In the genomic region with DNA sequence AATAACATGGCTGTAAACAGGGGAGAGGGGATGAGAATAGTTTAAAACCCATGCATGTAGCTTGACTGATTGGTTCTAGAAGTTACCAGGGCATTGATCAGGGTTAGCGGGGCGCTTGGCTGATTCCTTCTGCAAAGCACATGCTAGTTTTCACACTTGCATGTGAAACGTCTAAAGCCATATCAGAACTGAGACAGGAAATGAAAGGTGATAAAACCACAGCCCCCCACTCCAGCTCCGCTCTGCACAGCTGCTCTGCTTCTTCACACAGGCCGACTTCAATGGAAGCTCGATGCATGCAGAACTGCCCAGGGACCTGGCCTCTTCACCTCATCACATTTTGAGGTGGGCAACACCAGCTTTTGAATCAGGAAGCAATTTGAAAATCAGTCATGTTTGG, we compare ENCODE assay signal across 10 cellular contexts. TPM values are rescaled to one million over a fixed set of nuclear protein-coding genes. Genes with fewer than 3 reads are reported as not detected.
DNase-seq lines count a peak whose midpoint lies in the region; ATAC-seq, FAIRE-seq and TF ChIP-seq lines count a peak whose summit lies in the region.
"Had no signal": no experiment of that assay in that cellular context is flagged by ENCODE, and none has a peak within 500 bp of the region (broad histone marks: within the 10 kb centered on the region; RNA-seq: fewer than 3 reads in every experiment).

No MANE protein-coding gene starts in this region.

- peak overlapping the region; percentile 3 for H3K27ac ChIP-seq in endodermal cell (ENCODE audit: low read depth, low read length)
- no peak overlapping the region for H3K27ac ChIP-seq in effector memory CD4-positive, alpha-beta T cell (ENCODE audit: insufficient read depth, low read length, poor library complexity, severe bottlenecking)
- no peak overlapping the region for H3K27ac ChIP-seq in upper lobe of left lung

- peaks cover 7% of the 10 kb centered on the region for H3K9me3 ChIP-seq in endodermal cell (ENCODE audit: control insufficient read depth, low read length)
- H3K9me3 ChIP-seq in effector memory CD4-positive, alpha-beta T cell (ENCODE audit: control insufficient read depth, low read length) = no peaks in the 10 kb centered on the region
- H3K9me3 ChIP-seq in upper lobe of left lung = no peaks in the 10 kb centered on the region

- no peak overlapping the region for H3K4me3 Mint-ChIP-seq in endodermal cell
- H3K4me3 Mint-ChIP-seq: activated naive CD4-positive, alpha-beta T cell treated with anti-CD3 and anti-CD28 coated beads, Interleukin-2, amount 10 ng/mL, durations not matched to agents 7 days and 5 days had no signal

- H3K36me3 ChIP-seq in endodermal cell (ENCODE audit: control insufficient read depth, insufficient read depth, low read length) = no peaks in the 10 kb centered on the region
- no peaks in the 10 kb centered on the region for H3K36me3 ChIP-seq in effector memory CD4-positive, alpha-beta T cell (ENCODE audit: control insufficient read depth, insufficient read depth, low read length)
- H3K36me3 ChIP-seq in upper lobe of left lung = no peaks in the 10 kb centered on the region

- H3K4me1 ChIP-seq in endodermal cell (ENCODE audit: control insufficient read depth, insufficient read depth, low read length) (no peaks in the 10 kb centered on the region), upper lobe of left lung (no peaks in the 10 kb centered on the region)
- no peaks in the 10 kb centered on the region for H3K4me1 ChIP-seq in effector memory CD4-positive, alpha-beta T cell (ENCODE audit: control insufficient read depth, insufficient read depth, low read length, poor library complexity, severe bottlenecking)

- peak; percentile 89 for ATAC-seq in GM18498 (IDR thresholded peaks at IDR 0.05; ENCODE audit: unreplicated experiment)
- ATAC-seq in GM19463 (IDR thresholded peaks at IDR 0.05; ENCODE audit: unreplicated experiment) = peak; percentile 69
- peak; percentile 70 for ATAC-seq in HG03108 (IDR thresholded peaks at IDR 0.05; ENCODE audit: unreplicated experiment)
- ATAC-seq in upper lobe of left lung (ENCODE audit: low FRiP score in 2 of 2) = no peak

- TF ChIP-seq POLR2A in upper lobe of left lung (IDR thresholded peaks at IDR 0.05) = no peak

- TF ChIP-seq CTCF in endodermal cell (conservative IDR thresholded peaks at IDR 0.05) = no peak
- TF ChIP-seq CTCF in upper lobe of left lung (IDR thresholded peaks at IDR 0.05) = no peak

- WGBS in endodermal cell (ENCODE audit: insufficient coverage in 1 of 2, insufficient read length in 1 of 2), 2 experiments = 94 to 97% methylated on average over 5 to 6 of the region's 6 CpGs
- 60 to 83% methylated on average over 6 of the region's 6 CpGs for WGBS in upper lobe of left lung, 2 donors

- no peak overlapping the region for H3K9ac ChIP-seq in endodermal cell (ENCODE audit: extremely low read depth, low read length, poor library complexity, severe bottlenecking)

- H3K27me3 ChIP-seq in endodermal cell (ENCODE audit: control insufficient read depth, insufficient read depth, low read length, poor library complexity, severe bottlenecking) (no peaks in the 10 kb centered on the region), upper lobe of left lung (no peaks in the 10 kb centered on the region)
- no peaks in the 10 kb centered on the region for H3K27me3 ChIP-seq in effector memory CD4-positive, alpha-beta T cell (replicated peaks; ENCODE audit: control insufficient read depth, insufficient read depth, low read length, poor library complexity, severe bottlenecking)

- FAIRE-seq in urothelium cell line (lab: Jason Lieb, UNC) = no peak

- H3K9me3 Mint-ChIP-seq in endodermal cell = no peaks in the 10 kb centered on the region
- H3K9me3 Mint-ChIP-seq: activated naive CD4-positive, alpha-beta T cell treated with anti-CD3 and anti-CD28 coated beads, Interleukin-2, amount 10 ng/mL, durations not matched to agents 7 days and 5 days had no signal

- no peak for TF ChIP-seq EP300 in upper lobe of left lung (IDR thresholded peaks at IDR 0.05)

- no peaks in the 10 kb centered on the region for H3K4me1 Mint-ChIP-seq in endodermal cell

- no peak overlapping the region for H3K4me3 ChIP-seq in endodermal cell (ENCODE audit: low read length)
- no peak overlapping the region for H3K4me3 ChIP-seq in effector memory CD4-positive, alpha-beta T cell (ENCODE audit: insufficient read depth, low read depth, low read length, poor library complexity, severe bottlenecking)
- H3K4me3 ChIP-seq in upper lobe of left lung = no peak overlapping the region

- H3K27me3 Mint-ChIP-seq in endodermal cell (ENCODE audit: insufficient read depth) = no peaks in the 10 kb centered on the region

- DNase-seq in endodermal cell = no peak
- no peak for DNase-seq in effector memory CD4-positive, alpha-beta T cell
- DNase-seq in urothelium cell line (ENCODE audit: low spot score) = no peak
- no peak for DNase-seq in upper lobe of left lung
- no peak for DNase-seq in NCI-H1048 (lab: John Stamatoyannopoulos, UW)
- DNase-seq: activated naive CD4-positive, alpha-beta T cell treated with anti-CD3 and anti-CD28 coated beads, Interleukin-2, amount 10 ng/mL, durations not matched to agents 7 days and 5 days had no signal

- H3K36me3 Mint-ChIP-seq in endodermal cell (ENCODE audit: low read depth) = no peaks in the 10 kb centered on the region
- H3K36me3 Mint-ChIP-seq: activated naive CD4-positive, alpha-beta T cell treated with anti-CD3 and anti-CD28 coated beads, Interleukin-2, amount 10 ng/mL, durations not matched to agents 7 days and 5 days had no signal

- no peak overlapping the region for H3K27ac Mint-ChIP-seq in endodermal cell
- H3K27ac Mint-ChIP-seq: activated naive CD4-positive, alpha-beta T cell treated with anti-CD3 and anti-CD28 coated beads, Interleukin-2, amount 10 ng/mL, durations not matched to agents 7 days and 5 days had no signal

RNA-seq across cellular contexts. Expression of a gene that starts 31.4 kb away (rescaled TPM):
- total RNA-seq in endodermal cell = under 1 TPM in 1 of 2 donors, not detected in 1; 0.20 TPM
- 0.07 TPM for polyA plus RNA-seq in endodermal cell (2013, experiment 1 of 2)
- polyA plus RNA-seq in endodermal cell (2013, experiment 2 of 2) = not detected
- total RNA-seq in upper lobe of left lung = 1 to 10 TPM in 1 of 6 donors, under 1 TPM in 3, not detected in 2; 0.10 to 1.1 (median 0.45) TPM
- total RNA-seq: posterior vena cava had no signal

Comparison
In these comparisons a context has a peak if more than half of its experiments do, and no peak if none do; other contexts are left out.
1. ATAC-seq: peak in GM18498 (single experiment), GM19463 (single experiment) and HG03108 (single experiment); none in upper lobe of left lung (0 of 2).